ENCODE assay signal across 32 cellular contexts in the genomic region with DNA sequence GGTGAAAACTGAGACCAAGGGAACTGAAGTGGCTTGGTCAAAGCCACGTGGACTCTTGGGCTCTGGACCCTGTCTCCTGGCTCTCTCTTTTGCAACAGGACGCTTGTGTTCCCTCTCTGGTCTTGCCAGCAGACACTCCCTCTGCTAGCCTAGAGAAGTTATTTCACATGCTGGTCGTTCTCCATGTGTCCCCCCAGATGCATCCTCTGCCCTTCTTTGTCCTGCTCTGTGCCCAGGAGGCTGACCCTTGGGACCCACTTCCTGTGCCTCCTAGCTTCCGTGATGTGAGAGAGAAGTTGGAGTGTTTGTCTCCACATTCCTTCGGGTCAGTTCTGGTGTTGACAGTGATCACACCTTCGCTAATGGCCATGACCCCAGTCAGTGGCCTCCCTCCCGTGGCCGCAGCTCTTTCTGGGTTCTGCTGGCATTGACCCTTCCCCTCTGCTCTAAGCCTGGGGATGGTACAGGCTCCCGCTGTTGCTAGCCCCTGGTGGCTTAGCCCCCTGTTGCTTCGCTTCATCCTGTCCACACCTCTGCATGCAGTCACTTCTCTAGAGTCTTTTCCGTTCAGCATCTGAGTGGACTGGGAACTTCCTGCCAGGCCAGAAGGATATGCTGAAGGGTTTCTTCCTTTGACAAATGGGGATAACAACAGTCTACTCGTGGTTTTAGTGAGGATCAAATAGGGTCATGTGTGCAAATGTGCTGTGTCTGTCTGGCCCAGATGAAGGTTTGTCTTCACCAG.
DNase-seq lines count a peak whose midpoint lies in the region; ATAC-seq, FAIRE-seq and TF ChIP-seq lines count a peak whose summit lies in the region.
"Had no signal": no experiment of that assay in that cellular context is flagged by ENCODE, and none has a peak within 500 bp of the region (broad histone marks: within the 10 kb centered on the region; RNA-seq: fewer than 3 reads in every experiment).

No MANE protein-coding gene starts in this region.

- H3K36me3 ChIP-seq in mesendoderm (ENCODE audit: control insufficient read depth, insufficient read depth, low read length) (no peaks in the 10 kb centered on the region), MM.1S (replicated peaks; ENCODE audit: insufficient read depth, low read length) (no peaks in the 10 kb centered on the region), testis (ENCODE audit: low read depth, missing control alignments) (no peaks in the 10 kb centered on the region)
- H3K36me3 ChIP-seq: adrenal gland, gastroesophageal sphincter, prostate gland, sigmoid colon had no signal

- no peak overlapping the region for H2AK5ac ChIP-seq in mesendoderm (ENCODE audit: low read length)

- H2BK120ac ChIP-seq in mesendoderm (ENCODE audit: low read depth, low read length): no peak overlapping the region

- no peak for ATAC-seq in HG02678 (IDR thresholded peaks at IDR 0.05; ENCODE audit: unreplicated experiment)
- ATAC-seq: activated CD8-positive, alpha-beta T cell treated with anti-CD3 and anti-CD28 coated beads, Interleukin-2, amount 10 ng/mL, durations not matched to agents 7 days and 5 days; gastroesophageal sphincter; naive thymus-derived CD4-positive, alpha-beta T cell; stimulated activated memory B cell treated with anti-CD40 and anti-IgM and Interleukin-4, amounts not matched to agents 10 μg/mL and 1 μg/mL and 100 μg/mL, for 72 hours had no signal

- H3K9me3 ChIP-seq in MM.1S (replicated peaks; ENCODE audit: insufficient read depth, low read length): no peaks in the 10 kb centered on the region
- no peaks in the 10 kb centered on the region for H3K9me3 ChIP-seq in testis
- H3K9me3 ChIP-seq: adrenal gland, gastroesophageal sphincter, prostate gland, sigmoid colon had no signal

- H4K20me1 ChIP-seq in MM.1S (ENCODE audit: insufficient read depth, low read length): no peaks in the 10 kb centered on the region

- H3K4me3 ChIP-seq in mesendoderm (ENCODE audit: low read length) (no peak overlapping the region), MM.1S (ENCODE audit: low read length) (no peak overlapping the region), testis (no peak overlapping the region)
- H3K4me3 ChIP-seq: adrenal gland, gastroesophageal sphincter, prostate gland, sigmoid colon had no signal

- WGBS in mesendoderm (ENCODE audit: extremely low coverage, insufficient coverage, low lambda C conversion rate): no CpG with 5 or more reads among the region's 12 CpGs
- WGBS in testis, 2 donors: 90 to 92% methylated on average over 12 of the region's 12 CpGs

- H3K9ac ChIP-seq in mesendoderm (ENCODE audit: low read length) (no peak overlapping the region), MM.1S (ENCODE audit: low read length) (no peak overlapping the region)
- H3K9ac ChIP-seq: KMS-11 had no signal

- no peak overlapping the region for H2BK5ac ChIP-seq in mesendoderm (ENCODE audit: low read length)

- H2AFZ ChIP-seq in MM.1S (ENCODE audit: low read length): no peak overlapping the region

- H3K79me2 ChIP-seq in mesendoderm (ENCODE audit: control insufficient read depth, insufficient read depth, low read length) (no peaks in the 10 kb centered on the region), MM.1S (ENCODE audit: low read length) (no peaks in the 10 kb centered on the region)

- no peak overlapping the region for H3K4me2 ChIP-seq in mesendoderm (ENCODE audit: low read length)
- H3K4me2 ChIP-seq in MM.1S (ENCODE audit: low read depth, low read length): no peak overlapping the region
- H3K4me2 ChIP-seq: KMS-11 had no signal

- H4K5ac ChIP-seq in mesendoderm (ENCODE audit: low read length): no peak overlapping the region

- H3K27ac ChIP-seq in epithelial cell of prostate (peak overlapping the region; percentile 65), mesendoderm (ENCODE audit: low read depth, low read length) (peak overlapping the region; percentile 10), MM.1S (ENCODE audit: low read length) (no peak overlapping the region), testis (no peak overlapping the region)
- H3K27ac ChIP-seq: 22Rv1, adrenal gland, C4-2B, gastroesophageal sphincter, KMS-11, prostate gland, sigmoid colon had no signal

- no peak for TF ChIP-seq CTCF in MM.1S (IDR thresholded peaks at IDR 0.05; ENCODE audit: low read length)
- TF ChIP-seq CTCF in testis (IDR thresholded peaks at IDR 0.05): no peak

- intact Hi-C loops in testis (cut with DNase I; ENCODE audit: low total_unique reads): no loop called here

- no peak overlapping the region for H2BK15ac ChIP-seq in mesendoderm (replicated peaks; ENCODE audit: low read depth)

- H3K4me1 ChIP-seq in mesendoderm (ENCODE audit: control insufficient read depth, low read depth, low read length): no peaks in the 10 kb centered on the region
- 0 out of 2 replicates have a peak, but pooled peaks cover 3% of the 10 kb centered on the region for H3K4me1 ChIP-seq in MM.1S (ENCODE audit: low read length)
- H3K4me1 ChIP-seq in testis: no peaks in the 10 kb centered on the region
- H3K4me1 ChIP-seq: prostate gland, sigmoid colon had no signal

- no peak overlapping the region for H3K23ac ChIP-seq in mesendoderm (ENCODE audit: low read length)

- H3K79me1 ChIP-seq in mesendoderm (ENCODE audit: low read length): no peaks in the 10 kb centered on the region

- no peak overlapping the region for H4K8ac ChIP-seq in mesendoderm (ENCODE audit: low read depth, low read length)

- no peak overlapping the region for H3K18ac ChIP-seq in mesendoderm (ENCODE audit: low read length)

- FAIRE-seq in urothelium cell line (lab: Jason Lieb, UNC): peak; percentile 32
- FAIRE-seq: HTR-8/SVneo had no signal

- peak overlapping the region; percentile 36 for H3K56ac ChIP-seq in mesendoderm (ENCODE audit: low read length)

- H3K4ac ChIP-seq in mesendoderm (ENCODE audit: low read depth, low read length): no peak overlapping the region

- no peaks in the 10 kb centered on the region for H3K9me2 ChIP-seq in MM.1S (replicated peaks; ENCODE audit: insufficient read depth, low read length)

- no peaks in the 10 kb centered on the region for H3K27me3 ChIP-seq in mesendoderm (ENCODE audit: insufficient read depth, low read length, poor library complexity)
- no peaks in the 10 kb centered on the region for H3K27me3 ChIP-seq in MM.1S (replicated peaks; ENCODE audit: insufficient read depth, low read length)
- H3K27me3 ChIP-seq in testis: no peaks in the 10 kb centered on the region
- H3K27me3 ChIP-seq: adrenal gland, gastroesophageal sphincter, sigmoid colon had no signal

- H3F3A ChIP-seq in MM.1S (ENCODE audit: insufficient read depth, low read length): no peaks in the 10 kb centered on the region

- no peak for TF ChIP-seq POLR2A in testis (IDR thresholded peaks at IDR 0.05)

- DNase-seq in DMS53 (lab: John Stamatoyannopoulos, UW) (peak; percentile 36), DMS53 treated with DMSO at 0.1 percent for 48 hours (lab: John Stamatoyannopoulos, UW; ENCODE audit: unreplicated experiment) (no peak), epithelial cell of prostate (ENCODE audit: low read depth, low spot score) (no peak), mesendoderm (peak; percentile 45), urothelium cell line (ENCODE audit: low spot score) (no peak), MM.1S (no peak), testis (no peak)
- DNase-seq: activated CD8-positive, alpha-beta T cell treated with anti-CD3 and anti-CD28 coated beads, Interleukin-2, amount 10 ng/mL, durations not matched to agents 7 days and 5 days; activated naive CD4-positive, alpha-beta T cell treated with anti-CD3 and anti-CD28 coated beads, Interleukin-2, amount 10 ng/mL, durations not matched to agents 7 days and 5 days; adrenal gland; cerebellar nuclear complex; DND-41; hypothalamus; naive thymus-derived CD4-positive, alpha-beta T cell; NCI-H1417 treated with DMSO at 0.1 percent for 48 hours; NCI-H2029 treated with DMSO at 0.1 percent for 48 hours; NCI-H524 treated with DMSO at 0.1 percent for 48 hours; NK-92 treated with Interleukin-12 subunit alpha and Interleukin-12 subunit beta, amount 100 ng/mL, for 24 hours; nucleus accumbens; SIG-M5; sigmoid colon; stimulated activated CD4-positive, alpha-beta T cell treated with anti-CD3 and anti-CD28 coated beads, Interleukin-15, amount 100 ng/mL, for 24 hours; substantia nigra; SW 1271 had no signal

Comparison
In these comparisons a context has a peak if more than half of its experiments do, and no peak if none do; other contexts are left out.
1. DNase-seq: peak in DMS53 (single experiment) and mesendoderm (single experiment); none in DMS53 treated with DMSO at 0.1 percent for 48 hours (single experiment), epithelial cell of prostate (single experiment), urothelium cell line (single experiment), MM.1S (single experiment) and testis (single experiment).
2. H3K27ac ChIP-seq: peak in epithelial cell of prostate (single experiment) and mesendoderm (single experiment); none in MM.1S (single experiment) and testis (0 of 2).